15 cellular contexts compared by ENCODE assay signal in the genomic region with DNA sequence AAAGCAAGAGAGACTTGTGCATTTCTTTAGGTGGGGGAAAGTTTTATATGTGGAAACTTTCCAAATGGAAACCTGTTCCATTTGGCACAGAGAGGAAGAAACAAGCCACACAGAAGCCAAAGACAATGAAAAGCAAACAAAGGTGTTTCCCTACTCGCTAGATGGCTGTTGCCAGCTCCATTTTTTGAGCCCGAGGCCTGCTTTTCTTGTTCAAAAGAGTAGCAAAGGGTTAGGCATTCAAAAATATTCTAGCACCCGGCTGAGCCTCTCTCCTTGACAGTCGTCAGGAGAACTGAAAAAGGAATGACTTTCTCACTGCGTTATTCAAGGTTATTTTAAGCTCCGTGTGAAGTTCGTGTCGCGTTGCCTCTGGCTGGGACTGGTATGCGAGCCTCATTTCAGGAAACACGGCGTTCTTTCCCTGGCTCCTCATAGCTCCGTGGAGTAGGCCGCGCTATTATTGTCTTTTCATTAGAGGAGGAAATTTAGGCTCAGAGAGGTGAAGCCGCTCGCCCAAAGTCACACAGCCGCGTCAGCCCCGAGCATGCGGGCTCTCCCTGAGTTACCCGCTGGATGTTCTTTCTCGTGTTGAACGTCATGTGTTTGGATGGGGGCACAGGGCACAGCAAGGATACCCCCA. TPM values are rescaled to one million over a fixed set of nuclear protein-coding genes. Genes with fewer than 3 reads are reported as not detected.
DNase-seq lines count a peak whose midpoint lies in the region; ATAC-seq and TF ChIP-seq lines count a peak whose summit lies in the region.
"Had no signal": no experiment of that assay in that cellular context is flagged by ENCODE, and none has a peak within 500 bp of the region (broad histone marks: within the 10 kb centered on the region; RNA-seq: fewer than 3 reads in every experiment).

No MANE protein-coding gene starts in this region.

- no peak for TF ChIP-seq POLR2A in stomach (IDR thresholded peaks at IDR 0.05)

- TF ChIP-seq EP300 in stomach (IDR thresholded peaks at IDR 0.05): no peak

- H3K4me1 ChIP-seq in left lung (peaks cover 0 to 10% of the 10 kb centered on the region in 2 donors), stomach (peaks cover 18 to 54% (median 30%) of the 10 kb centered on the region in 4 donors)

- H3K36me3 ChIP-seq in left lung (peaks cover 0 to 5% of the 10 kb centered on the region in 2 donors), stomach (peaks cover 0 to 38% (median 30%) of the 10 kb centered on the region in 4 donors)

- H3K4me3 ChIP-seq in LNCaP clone FGC (ENCODE audit: low read depth, low read length) (no peak overlapping the region), coronary artery (peak overlapping the region; percentile 56), left lung (no peak overlapping the region), stomach (peak overlapping the region in 3 of 4 donors; percentile 3 to 24 (median 23))

- no peak overlapping the region for H3K4me3 Mint-ChIP-seq in nephron progenitor cell
- H3K4me3 Mint-ChIP-seq: activated T-cell treated with anti-CD3 and anti-CD28 coated beads, Interleukin-2, amount 50 U/mL, for 4 hours; CD4-positive, alpha-beta T cell; nephron; stimulated activated naive CD8-positive, alpha-beta T cell treated with anti-CD3 and anti-CD28 coated beads, Interleukin-15, Interleukin-2, amounts not matched to agents 100 ng/mL and 50 ng/mL, for 24 hours had no signal

- no peaks in the 10 kb centered on the region for H3K9me3 Mint-ChIP-seq in nephron progenitor cell
- H3K9me3 Mint-ChIP-seq: activated T-cell treated with anti-CD3 and anti-CD28 coated beads, Interleukin-2, amount 50 U/mL, for 4 hours; CD4-positive, alpha-beta T cell; nephron; stimulated activated naive CD8-positive, alpha-beta T cell treated with anti-CD3 and anti-CD28 coated beads, Interleukin-15, Interleukin-2, amounts not matched to agents 100 ng/mL and 50 ng/mL, for 24 hours had no signal

- H3K27me3 ChIP-seq in left lung: no peaks in the 10 kb centered on the region
- no peaks in the 10 kb centered on the region for H3K27me3 ChIP-seq in stomach

- TF ChIP-seq CTCF in LNCaP clone FGC (IDR thresholded peaks at IDR 0.05; ENCODE audit: control insufficient read depth, extremely low read depth, insufficient read depth) (no peak), coronary artery (IDR thresholded peaks at IDR 0.05) (no peak), left lung (IDR thresholded peaks at IDR 0.05) (no peak), stomach (IDR thresholded peaks at IDR 0.05) (no peak), nephron progenitor cell (IDR thresholded peaks at IDR 0.05) (no peak)

- peaks cover 35% of the 10 kb centered on the region for H3K4me1 Mint-ChIP-seq in nephron progenitor cell
- H3K4me1 Mint-ChIP-seq: nephron had no signal

- H3K27ac ChIP-seq in coronary artery: peak overlapping the region; percentile 85 to 91
- H3K27ac ChIP-seq in left lung: peak overlapping the region; percentile 51 to 70
- peak overlapping the region; percentile 78 to 87 (median 83) for H3K27ac ChIP-seq in stomach

- H3K27ac Mint-ChIP-seq in nephron progenitor cell: no peak overlapping the region
- H3K27ac Mint-ChIP-seq: CD4-positive, alpha-beta T cell; nephron; stimulated activated naive CD8-positive, alpha-beta T cell treated with anti-CD3 and anti-CD28 coated beads, Interleukin-15, Interleukin-2, amounts not matched to agents 100 ng/mL and 50 ng/mL, for 24 hours had no signal

- 23 to 46% (median 33%) methylated on average over 24 of the region's 24 CpGs for WGBS in stomach, 5 donors

- peaks cover 13% of the 10 kb centered on the region for H3K27me3 Mint-ChIP-seq in nephron progenitor cell (ENCODE audit: low read depth, poor library complexity)

- no peaks in the 10 kb centered on the region for H3K9me3 ChIP-seq in left lung
- no peaks in the 10 kb centered on the region for H3K9me3 ChIP-seq in stomach

- ATAC-seq in left lung (peak; percentile 83), GM18502 (IDR thresholded peaks at IDR 0.05; ENCODE audit: poor library complexity, unreplicated experiment) (no peak)
- ATAC-seq: activated T-cell treated with anti-CD3 and anti-CD28 coated beads, Interleukin-2, amount 50 U/mL, for 4 hours had no signal

- in situ Hi-C loops in ACHN (cut with HindIII; ENCODE audit: low pct_ligation_motif_present, low pct_unique_long_range_greater_than_20kb, low sequenced_read_pairs): no loop called here

- peak; percentile 90 for DNase-seq in LNCaP clone FGC (ENCODE audit: low read depth)
- DNase-seq in coronary artery (ENCODE audit: low spot score): no peak
- no peak for DNase-seq in left lung
- peak; percentile 66 for DNase-seq in stomach
- no peak for DNase-seq in T1000 (lab: John Stamatoyannopoulos, UW)
- no peak for DNase-seq in ACHN
- no peak for DNase-seq in nephron progenitor cell
- DNase-seq: activated T-cell treated with anti-CD3 and anti-CD28 coated beads, Interleukin-2, amount 50 U/mL, for 4 hours; CD4-positive, alpha-beta T cell; HCEC 1CT; KG1; stimulated activated CD4-positive, alpha-beta T cell treated with anti-CD3 and anti-CD28 coated beads, Interleukin-1b, Interleukin-23, amount 100 ng/mL, for 48 hours had no signal

- intact Hi-C loops in left lung (cut with DNase I) (no loop called here), stomach (cut with DNase I; ENCODE audit: low total_unique reads) (no loop called here)

- peaks cover 5% of the 10 kb centered on the region for H3K36me3 Mint-ChIP-seq in nephron progenitor cell (ENCODE audit: low read depth)

RNA-seq across cellular contexts. Expression of a gene that starts 7.6 kb away (rescaled TPM):
- total RNA-seq in left lung: 10 to 100 TPM; 32.5 to 61.7 TPM
- 1,000 to 10,000 TPM in 1 of 5 donors, 100 to 1,000 TPM in 3, 10 to 100 TPM in 1; 29.0 to 1,449 (median 158) TPM for total RNA-seq in stomach
- polyA plus RNA-seq in stomach: 10 to 100 TPM; 11.8 to 34.3 (median 26.6) TPM
- total RNA-seq: CD4-positive, alpha-beta T cell had no signal

RNA-seq across cellular contexts. Expression of a gene that starts 10.0 kb away (rescaled TPM):
- 1 to 10 TPM in 1 of 2 donors, under 1 TPM in 1; 0.26 to 1.5 TPM for total RNA-seq in left lung
- total RNA-seq in stomach: 1 to 10 TPM in 2 of 5 donors, not detected in 3; 1.7 to 8.1 TPM
- under 1 TPM; 0.44 to 0.83 (median 0.61) TPM for polyA plus RNA-seq in stomach
- total RNA-seq: activated T-cell treated with anti-CD3 and anti-CD28 coated beads, Interleukin-2, amount 50 U/mL, for 4 hours; CD4-positive, alpha-beta T cell had no signal

RNA-seq across cellular contexts. Expression of a gene that starts 45.9 kb away (rescaled TPM):
- total RNA-seq in left lung (1 to 10 TPM; 6.6 to 7.5 TPM), stomach (10 to 100 TPM in 1 of 5 donors, 1 to 10 TPM in 3, under 1 TPM in 1; 0.45 to 12.7 (median 4.2) TPM)
- polyA plus RNA-seq in stomach: 10 to 100 TPM in 1 of 3 donors, 1 to 10 TPM in 2; 7.2 to 19.7 (median 9.7) TPM

RNA-seq across cellular contexts. Expression of a gene that starts 46.3 kb away (rescaled TPM):
- total RNA-seq in left lung (1 to 10 TPM; 1.7 to 2.1 TPM), stomach (not detected)
- polyA plus RNA-seq in stomach: 1 to 10 TPM; 3.4 to 4.2 (median 3.7) TPM

RNA-seq across cellular contexts. Expression of a gene that starts 51.1 kb away (rescaled TPM):
- total RNA-seq in left lung: 1 to 10 TPM; 6.5 to 6.9 TPM
- 100 to 1,000 TPM in 1 of 5 donors, 10 to 100 TPM in 2, 1 to 10 TPM in 1, not detected in 1; 5.5 to 118 (median 30.5) TPM for total RNA-seq in stomach
- 10 to 100 TPM in 2 of 3 donors, 1 to 10 TPM in 1; 4.0 to 18.1 (median 11.5) TPM for polyA plus RNA-seq in stomach

Comparison
In these comparisons a context has a peak if more than half of its experiments do, and no peak if none do; other contexts are left out.
1. DNase-seq: peak in LNCaP clone FGC (single experiment) and stomach (single experiment); none in coronary artery (single experiment), left lung (0 of 2), T1000 (single experiment), ACHN (single experiment) and nephron progenitor cell (single experiment).
2. H3K4me3 ChIP-seq: peak in coronary artery (single experiment) and stomach (3 of 4); none in LNCaP clone FGC (single experiment) and left lung (0 of 2).
3. Peak in every context shown above with its lines, with median percentiles within 50 percentile points of each other: H3K27ac ChIP-seq.